Comparison of ENCODE assay signal across 8 cellular contexts in the genomic region with DNA sequence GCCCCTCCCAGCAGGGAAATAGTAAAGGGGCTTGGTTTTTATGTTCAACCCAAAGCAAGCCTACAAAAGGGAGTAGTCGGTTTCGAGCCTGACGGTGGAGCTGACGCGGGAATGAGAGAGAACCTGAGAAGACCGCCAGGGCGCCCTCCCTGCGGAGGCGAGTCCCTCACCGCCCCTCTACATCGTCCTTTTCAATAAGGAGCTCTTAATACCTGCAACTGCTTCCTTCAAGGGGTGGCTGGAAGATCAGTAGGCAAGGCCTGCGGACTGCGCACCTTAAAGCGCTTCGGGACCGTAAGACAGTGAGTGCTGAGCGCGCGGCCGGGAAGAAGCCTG. TPM values are rescaled to one million over a fixed set of nuclear protein-coding genes. Genes with fewer than 3 reads are reported as not detected.
DNase-seq lines count a peak whose midpoint lies in the region; ATAC-seq, FAIRE-seq and TF ChIP-seq lines count a peak whose summit lies in the region.

No MANE protein-coding gene starts in this region.

- ATAC-seq in HG03457 (IDR thresholded peaks at IDR 0.05; ENCODE audit: unreplicated experiment) = peak; percentile 5
- peak; percentile 0 to 17 for ATAC-seq in natural killer cell treated with Interleukin-12 subunit alpha and Interleukin-12 subunit beta and Interleukin-15 and Interleukin-18, amount 100 ng/mL, for 72 hours

- TF ChIP-seq CTCF in AG04449 (IDR thresholded peaks at IDR 0.05; ENCODE audit: insufficient read depth, low read length, missing control alignments) (peak; percentile 12), epithelial cell of esophagus (IDR thresholded peaks at IDR 0.05; ENCODE audit: insufficient read depth, low read depth, low read length, missing control alignments) (no peak)

- CTCF ChIA-PET in AG04449 (lab: Yijun Ruan, JAX) = interaction anchor here (1.2 to 6.3 kb wide), 6 partner anchors 10 to 193 kb away, joined by 3 to 69 read pairs (median 7); a partner anchor contains a TSS

- H3K27me3 Mint-ChIP-seq in T-helper 2 cell treated with Interferon-gamma antibody and Interleukin-4, amounts not matched to agents 5 μg/mL and 100 μg/mL, for 36 hours (ENCODE audit: low read depth) = no peaks in the 10 kb centered on the region
- H3K27me3 Mint-ChIP-seq in natural killer cell treated with Interleukin-12 subunit alpha and Interleukin-12 subunit beta and Interleukin-15 and Interleukin-18, amount 100 ng/mL, for 72 hours = no peaks in the 10 kb centered on the region

- DNase-seq in AG04449 (ENCODE audit: low read depth, low spot score) (no peak), GM12891 (ENCODE audit: insufficient read length, low spot score) (no peak), epithelial cell of esophagus (ENCODE audit: low read depth) (no peak), putamen (ENCODE audit: low spot score) (no peak), RPMI8226 (no peak)
- DNase-seq in T-helper 2 cell treated with Interferon-gamma antibody and Interleukin-4, amounts not matched to agents 5 μg/mL and 100 μg/mL, for 36 hours (ENCODE audit: low spot score) = no peak
- peak; percentile 65 for DNase-seq in natural killer cell treated with Interleukin-12 subunit alpha and Interleukin-12 subunit beta and Interleukin-15 and Interleukin-18, amount 100 ng/mL, for 72 hours (ENCODE audit: low spot score)

- H3K4me3 ChIP-seq in AG04449 (ENCODE audit: low read depth, low read length) (peak overlapping the region; percentile 99), epithelial cell of esophagus (ENCODE audit: low read length) (peak overlapping the region; percentile 67)

- no peaks in the 10 kb centered on the region for H3K9me3 Mint-ChIP-seq in T-helper 2 cell treated with Interferon-gamma antibody and Interleukin-4, amounts not matched to agents 5 μg/mL and 100 μg/mL, for 36 hours
- no peaks in the 10 kb centered on the region for H3K9me3 Mint-ChIP-seq in natural killer cell treated with Interleukin-12 subunit alpha and Interleukin-12 subunit beta and Interleukin-15 and Interleukin-18, amount 100 ng/mL, for 72 hours

- no peaks in the 10 kb centered on the region for H3K36me3 Mint-ChIP-seq in T-helper 2 cell treated with Interferon-gamma antibody and Interleukin-4, amounts not matched to agents 5 μg/mL and 100 μg/mL, for 36 hours (ENCODE audit: low read depth)
- peaks cover 5% of the 10 kb centered on the region for H3K36me3 Mint-ChIP-seq in natural killer cell treated with Interleukin-12 subunit alpha and Interleukin-12 subunit beta and Interleukin-15 and Interleukin-18, amount 100 ng/mL, for 72 hours

- no peak for FAIRE-seq in GM12891 (lab: Jason Lieb, UNC)

- POLR2A ChIA-PET in AG04449 (lab: Yijun Ruan, JAX) = interaction anchor here (0.9 to 1.6 kb wide), 4 partner anchors 9 to 213 kb away, joined by 3 to 4 read pairs (median 3); no protein-coding TSS in a partner anchor

- TF ChIP-seq POLR2A in GM12891 (IDR thresholded peaks at IDR 0.05; ENCODE audit: low read depth, low read length) = no peak

- peaks cover 33% of the 10 kb centered on the region for H3K4me1 Mint-ChIP-seq in T-helper 2 cell treated with Interferon-gamma antibody and Interleukin-4, amounts not matched to agents 5 μg/mL and 100 μg/mL, for 36 hours (ENCODE audit: low read depth)
- peaks cover 35 to 42% of the 10 kb centered on the region in 2 donors for H3K4me1 Mint-ChIP-seq in natural killer cell treated with Interleukin-12 subunit alpha and Interleukin-12 subunit beta and Interleukin-15 and Interleukin-18, amount 100 ng/mL, for 72 hours (ENCODE audit: low read depth in 2 of 2)

- H3K4me3 Mint-ChIP-seq in T-helper 2 cell treated with Interferon-gamma antibody and Interleukin-4, amounts not matched to agents 5 μg/mL and 100 μg/mL, for 36 hours = peak overlapping the region; percentile 97
- peak overlapping the region; percentile 92 for H3K4me3 Mint-ChIP-seq in natural killer cell treated with Interleukin-12 subunit alpha and Interleukin-12 subunit beta and Interleukin-15 and Interleukin-18, amount 100 ng/mL, for 72 hours

- peak overlapping the region; percentile 94 for H3K27ac Mint-ChIP-seq in T-helper 2 cell treated with Interferon-gamma antibody and Interleukin-4, amounts not matched to agents 5 μg/mL and 100 μg/mL, for 36 hours
- peak overlapping the region; percentile 93 to 97 for H3K27ac Mint-ChIP-seq in natural killer cell treated with Interleukin-12 subunit alpha and Interleukin-12 subunit beta and Interleukin-15 and Interleukin-18, amount 100 ng/mL, for 72 hours

TF ChIP-seq in GM12891, 5 proteins besides CTCF, POLR2A, EP300 and RAD21:
- TF ChIP-seq TAF1 (IDR thresholded peaks at IDR 0.05; ENCODE audit: low read depth, low read length) (peak; percentile 23; the same call in 1 of the 2 replicates), SPI1 (IDR thresholded peaks at IDR 0.05; ENCODE audit: low read depth, low read length) (no peak)

RNA-seq across cellular contexts. Expression of a gene that starts 0.7 kb away (rescaled TPM):
- polyA plus RNA-seq in GM12891 (2012; ENCODE audit: low read depth, missing spikeins) = 21.5 TPM
- 10 to 100 TPM; 24.0 to 52.2 TPM for total RNA-seq in natural killer cell treated with Interleukin-12 subunit alpha and Interleukin-12 subunit beta and Interleukin-15 and Interleukin-18, amount 100 ng/mL, for 72 hours

RNA-seq across cellular contexts. Expression of a gene that starts 38.8 kb away (rescaled TPM):
- 27.6 TPM for polyA plus RNA-seq in GM12891 (2012; ENCODE audit: low read depth, missing spikeins)
- total RNA-seq in natural killer cell treated with Interleukin-12 subunit alpha and Interleukin-12 subunit beta and Interleukin-15 and Interleukin-18, amount 100 ng/mL, for 72 hours = 100 to 1,000 TPM in 1 of 2 donors, 10 to 100 TPM in 1; 82.3 to 105 TPM

RNA-seq across cellular contexts. Expression of a gene that starts 45.1 kb away (rescaled TPM):
- 0.04 TPM for polyA plus RNA-seq in GM12891 (2012; ENCODE audit: low read depth, missing spikeins)
- under 1 TPM in 1 of 2 donors, not detected in 1; 0.14 TPM for total RNA-seq in natural killer cell treated with Interleukin-12 subunit alpha and Interleukin-12 subunit beta and Interleukin-15 and Interleukin-18, amount 100 ng/mL, for 72 hours
